Comparison of ENCODE assay signal across 20 cellular contexts in the genomic region with DNA sequence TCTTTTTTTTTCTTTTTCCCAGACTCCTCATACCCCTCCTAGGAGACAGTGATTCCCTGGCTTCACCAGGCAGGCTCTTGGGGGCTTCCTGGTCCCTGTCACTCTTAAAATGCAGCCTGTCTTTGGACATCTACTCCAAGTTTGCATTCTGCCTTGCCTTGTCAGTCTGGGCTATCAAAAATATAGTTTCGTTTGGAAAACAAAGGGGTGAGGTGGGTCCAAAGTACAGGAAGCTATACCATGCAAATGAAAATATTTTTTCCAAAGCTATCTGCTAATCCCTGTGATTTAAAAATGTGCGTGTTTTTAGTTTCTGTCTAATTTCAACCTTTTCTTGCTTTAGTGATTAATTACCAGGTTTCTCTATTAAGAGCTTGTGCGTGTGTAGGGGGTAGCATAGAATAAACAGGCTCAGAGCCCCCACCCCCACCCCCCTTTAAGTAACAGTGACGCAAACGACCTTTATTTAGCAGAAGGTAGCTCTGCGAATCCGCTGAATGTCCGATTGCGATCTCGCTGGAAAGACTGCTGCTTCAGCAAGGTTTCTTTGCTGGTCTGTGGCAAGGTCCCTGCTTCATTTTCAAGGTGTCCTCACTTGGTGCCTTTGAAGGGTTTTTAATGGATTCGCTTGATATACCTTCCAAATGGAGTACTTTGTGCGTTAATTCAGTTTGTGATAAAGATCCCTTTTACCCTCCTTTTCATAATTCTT.
DNase-seq lines count a peak whose midpoint lies in the region; ATAC-seq, FAIRE-seq and TF ChIP-seq lines count a peak whose summit lies in the region.
"Had no signal": no experiment of that assay in that cellular context is flagged by ENCODE, and none has a peak within 500 bp of the region (broad histone marks: within the 10 kb centered on the region; RNA-seq: fewer than 3 reads in every experiment).

No MANE protein-coding gene starts in this region.

- in situ Hi-C loops in GM23248 (cut with MboI) = no loop called here

- DNase-seq in T-helper 17 cell (no peak), foreskin melanocyte (peak; percentile 48), smooth muscle cell (lab: John Stamatoyannopoulos, UW; ENCODE audit: unreplicated experiment) (no peak), foreskin fibroblast (no peak), GM23248 (no peak), GM12891 (ENCODE audit: insufficient read length, low spot score) (no peak)
- DNase-seq: activated CD4-positive, alpha-beta T cell treated with anti-CD3 and anti-CD28 coated beads, Interleukin-2, amount 10 ng/mL, durations not matched to agents 7 days and 5 days; activated gamma-delta T cell; amniotic stem cell; EL; gastrocnemius medialis; Kasumi-1; left ventricle myocardium superior; NCI-H1105; NCI-H524 treated with DMSO at 0.1 percent for 48 hours; stimulated activated CD4-positive, alpha-beta T cell treated with anti-CD3 and anti-CD28 coated beads, Interleukin-12 subunit alpha, Interleukin-12 subunit beta, amount 100 ng/mL, for 4 hours; SW 1271 had no signal

- H3K27ac ChIP-seq in muscle layer of duodenum (ENCODE audit: low read length) = no peak overlapping the region
- H3K27ac ChIP-seq in smooth muscle cell (ENCODE audit: low read depth) = no peak overlapping the region
- H3K27ac ChIP-seq in GM23248 = no peak overlapping the region
- H3K27ac ChIP-seq: gastrocnemius medialis, RWPE1, thoracic aorta had no signal

- peak overlapping the region; percentile 35 for H3K4me2 ChIP-seq in smooth muscle cell
- no peak overlapping the region for H3K4me2 ChIP-seq in GM23248 (ENCODE audit: unreplicated experiment)

- no peaks in the 10 kb centered on the region for H3K36me3 Mint-ChIP-seq in T-helper 17 cell (ENCODE audit: low read depth)

- TF ChIP-seq CTCF in smooth muscle cell (IDR thresholded peaks at IDR 0.05; ENCODE audit: borderline replicate concordance, insufficient read depth, poor library complexity, severe bottlenecking) (no peak), foreskin fibroblast (IDR thresholded peaks at IDR 0.05; ENCODE audit: low read depth, low read length) (no peak)

- H3F3A ChIP-seq in smooth muscle cell (ENCODE audit: low read depth) = no peaks in the 10 kb centered on the region
- H3F3A ChIP-seq in GM23248 (ENCODE audit: insufficient read depth) = no peaks in the 10 kb centered on the region

- peak overlapping the region; percentile 62 for H3K27ac Mint-ChIP-seq in T-helper 17 cell
- H3K27ac Mint-ChIP-seq: activated CD4-positive, alpha-beta T cell treated with anti-CD3 and anti-CD28 coated beads, Interleukin-2, amount 10 ng/mL, durations not matched to agents 7 days and 5 days had no signal

- FAIRE-seq in GM12891 (lab: Jason Lieb, UNC) = no peak

- no peaks in the 10 kb centered on the region for H3K9me2 ChIP-seq in GM23248 (ENCODE audit: insufficient read depth)

- H2AFZ ChIP-seq in smooth muscle cell (ENCODE audit: low read depth) (no peak overlapping the region), GM23248 (no peak overlapping the region)

- H3K9me3 ChIP-seq in T-helper 17 cell (ENCODE audit: control insufficient read depth, low read length, poor library complexity, severe bottlenecking) (no peaks in the 10 kb centered on the region), muscle layer of duodenum (ENCODE audit: control insufficient read depth in 1 of 2, low read length in 2 of 2) (no peaks in the 10 kb centered on the region), smooth muscle cell (replicated peaks; ENCODE audit: low read depth) (no peaks in the 10 kb centered on the region), GM23248 (ENCODE audit: low read depth) (no peaks in the 10 kb centered on the region)
- H3K9me3 ChIP-seq: gastrocnemius medialis, thoracic aorta had no signal

- no peaks in the 10 kb centered on the region for H4K20me1 ChIP-seq in smooth muscle cell (ENCODE audit: low read depth)
- no peaks in the 10 kb centered on the region for H4K20me1 ChIP-seq in GM23248 (ENCODE audit: insufficient read depth)

- ATAC-seq in T-helper 17 cell = no peak
- ATAC-seq: gastrocnemius medialis, left ventricle myocardium superior had no signal

- no peaks in the 10 kb centered on the region for H3K27me3 Mint-ChIP-seq in T-helper 17 cell
- H3K27me3 Mint-ChIP-seq: activated CD4-positive, alpha-beta T cell treated with anti-CD3 and anti-CD28 coated beads, Interleukin-2, amount 10 ng/mL, durations not matched to agents 7 days and 5 days had no signal

- H3K4me1 ChIP-seq in muscle layer of duodenum (ENCODE audit: control insufficient read depth in 1 of 2, insufficient read depth in 2 of 2, low read length in 2 of 2) (peaks cover 0 to 4% of the 10 kb centered on the region in 2 donors), smooth muscle cell (ENCODE audit: low read depth) (peaks cover 37% of the 10 kb centered on the region), GM23248 (ENCODE audit: insufficient read depth) (no peaks in the 10 kb centered on the region)
- H3K4me1 ChIP-seq: gastrocnemius medialis had no signal

- H3K27me3 ChIP-seq in muscle layer of duodenum (ENCODE audit: low read depth, low read length) = no peaks in the 10 kb centered on the region
- no peaks in the 10 kb centered on the region for H3K27me3 ChIP-seq in smooth muscle cell (ENCODE audit: low read depth)
- no peaks in the 10 kb centered on the region for H3K27me3 ChIP-seq in GM23248 (replicated peaks; ENCODE audit: insufficient read depth)
- H3K27me3 ChIP-seq: gastrocnemius medialis had no signal

- H3K4me1 Mint-ChIP-seq in T-helper 17 cell = peaks cover 8% of the 10 kb centered on the region

- 68% methylated on average over 12 of the region's 12 CpGs for WGBS in smooth muscle cell (ENCODE audit: low lambda C conversion rate)
- WGBS in GM23248 (ENCODE audit: low coverage in 1 of 2, low lambda C conversion rate in 2 of 2, missing lambda C conversion rate in 2 of 2), 2 experiments = 60 to 68% methylated on average over 12 of the region's 12 CpGs

- TF ChIP-seq POLR2A in GM12891 (IDR thresholded peaks at IDR 0.05; ENCODE audit: low read depth, low read length) = no peak

- no peaks in the 10 kb centered on the region for H3K36me3 ChIP-seq in muscle layer of duodenum (ENCODE audit: control insufficient read depth in 1 of 2, insufficient read depth in 2 of 2, low read length in 2 of 2)
- no peaks in the 10 kb centered on the region for H3K36me3 ChIP-seq in smooth muscle cell (ENCODE audit: low read depth)
- H3K36me3 ChIP-seq in GM23248 (ENCODE audit: low read depth) = no peaks in the 10 kb centered on the region
- H3K36me3 ChIP-seq: gastrocnemius medialis, thoracic aorta had no signal

- H3K4me3 ChIP-seq in muscle layer of duodenum (ENCODE audit: low read depth in 1 of 2, low read length in 2 of 2) (peak overlapping the region; percentile 1 to 22), smooth muscle cell (peak overlapping the region; percentile 21), foreskin fibroblast (ENCODE audit: low read depth in 1 of 2, low read length in 2 of 2) (no peak overlapping the region), GM23248 (no peak overlapping the region)
- H3K4me3 ChIP-seq: gastrocnemius medialis, thoracic aorta had no signal

- H3K9ac ChIP-seq in smooth muscle cell (ENCODE audit: low read depth) = no peak overlapping the region
- no peak overlapping the region for H3K9ac ChIP-seq in GM23248

- H3K79me2 ChIP-seq in smooth muscle cell (ENCODE audit: low read depth) (no peaks in the 10 kb centered on the region), GM23248 (ENCODE audit: insufficient read depth) (no peaks in the 10 kb centered on the region)

- no peak overlapping the region for H3K4me3 Mint-ChIP-seq in T-helper 17 cell
- H3K4me3 Mint-ChIP-seq: activated CD4-positive, alpha-beta T cell treated with anti-CD3 and anti-CD28 coated beads, Interleukin-2, amount 10 ng/mL, durations not matched to agents 7 days and 5 days had no signal

TF ChIP-seq in GM12891, 5 proteins besides CTCF, POLR2A, EP300 and RAD21:
- TF ChIP-seq POU2F2 (IDR thresholded peaks at IDR 0.05; ENCODE audit: low read depth, low read length) = no peak
- TF ChIP-seq SPI1 (IDR thresholded peaks at IDR 0.05; ENCODE audit: low read depth, low read length) = no peak
- TF ChIP-seq TAF1 (IDR thresholded peaks at IDR 0.05; ENCODE audit: low read depth, low read length) = no peak
- TF ChIP-seq PAX5 (IDR thresholded peaks at IDR 0.05; ENCODE audit: insufficient read depth, low read length, severe bottlenecking) = no peak
- TF ChIP-seq POLR2AphosphoS5 (IDR thresholded peaks at IDR 0.05; ENCODE audit: low read depth, low read length) = no peak

Comparison
In these comparisons a context has a peak if more than half of its experiments do, and no peak if none do; other contexts are left out.
1. H3K4me3 ChIP-seq: peak in muscle layer of duodenum (2 of 2) and smooth muscle cell (single experiment); none in foreskin fibroblast (0 of 2) and GM23248 (single experiment).